In genomic region chr12:15757553-15758255, GRCh38 we compare ENCODE assay signal across 10 cellular contexts. TPM values are rescaled to one million over a fixed set of nuclear protein-coding genes. Genes with fewer than 3 reads are reported as not detected.
DNase-seq lines count a peak whose midpoint lies in the region; ATAC-seq and TF ChIP-seq lines count a peak whose summit lies in the region.
"Had no signal": no experiment of that assay in that cellular context is flagged by ENCODE, and none has a peak within 500 bp of the region (broad histone marks: within the 10 kb centered on the region; RNA-seq: fewer than 3 reads in every experiment).

No MANE protein-coding gene starts in this region.

- H3K9me3 ChIP-seq in BE2C = no peaks in the 10 kb centered on the region

- peak; percentile 77 for DNase-seq in AG20443 (ENCODE audit: low spot score)
- DNase-seq in HT1080 (ENCODE audit: low read depth) = peak; percentile 96
- peak; percentile 99 for DNase-seq in kidney tubule cell (ENCODE audit: low spot score)
- no peak for DNase-seq in GM19240 (ENCODE audit: insufficient read length, low spot score)
- DNase-seq in Ammon's horn (ENCODE audit: low spot score) = no peak
- DNase-seq in BE2C = no peak
- DNase-seq: activated CD8-positive, alpha-beta memory T cell treated with anti-CD3 and anti-CD28 coated beads, Interleukin-2, amount 50 U/mL, for 4 hours; NCI-H446 had no signal

- H3K9me3 Mint-ChIP-seq in activated T-helper 17 cell treated with anti-CD3 and anti-CD28 coated beads, Interleukin-2, amount 50 U/mL, for 72 hours = no peaks in the 10 kb centered on the region

- H3K4me1 ChIP-seq in BE2C = no peaks in the 10 kb centered on the region

- H3K4me1 Mint-ChIP-seq in activated T-helper 17 cell treated with anti-CD3 and anti-CD28 coated beads, Interleukin-2, amount 50 U/mL, for 72 hours = no peaks in the 10 kb centered on the region

- H3K27me3 Mint-ChIP-seq in activated T-helper 17 cell treated with anti-CD3 and anti-CD28 coated beads, Interleukin-2, amount 50 U/mL, for 72 hours = peaks cover 11% of the 10 kb centered on the region

- peak; percentile 79 for ATAC-seq in activated T-helper 17 cell treated with anti-CD3 and anti-CD28 coated beads, Interleukin-2, amount 50 U/mL, for 72 hours (replicated peaks)
- no peak for ATAC-seq in HG02610 (IDR thresholded peaks at IDR 0.05; ENCODE audit: unreplicated experiment)

- no peak overlapping the region for H3K4me3 ChIP-seq in BE2C (ENCODE audit: low read depth, low read length)

- no peak for TF ChIP-seq CTCF in BE2C (IDR thresholded peaks at IDR 0.05; ENCODE audit: low read depth, low read length)

- H3K36me3 ChIP-seq in BE2C = no peaks in the 10 kb centered on the region

- no peaks in the 10 kb centered on the region for H3K36me3 Mint-ChIP-seq in activated T-helper 17 cell treated with anti-CD3 and anti-CD28 coated beads, Interleukin-2, amount 50 U/mL, for 72 hours (ENCODE audit: low read depth)

- H3K27me3 ChIP-seq in BE2C = peaks cover 14% of the 10 kb centered on the region

- H3K4me3 Mint-ChIP-seq in activated T-helper 17 cell treated with anti-CD3 and anti-CD28 coated beads, Interleukin-2, amount 50 U/mL, for 72 hours = no peak overlapping the region

- H3K27ac Mint-ChIP-seq in activated T-helper 17 cell treated with anti-CD3 and anti-CD28 coated beads, Interleukin-2, amount 50 U/mL, for 72 hours = no peak overlapping the region

RNA-seq across cellular contexts. Expression of gene EPS8, which starts 31.5 kb away (rescaled TPM):
- 30.4 and 36.7 TPM in 2 replicates for total RNA-seq in HT1080 (2014; rRNA removed; shearing (Covaris generic))
- polyA plus RNA-seq in HT1080 (2015; cell fraction: cytosol; rRNA removed) = 40.3 and 53.0 TPM in 2 replicates
- polyA plus RNA-seq in HT1080 (2015; cell fraction: nucleus; rRNA removed) = 58.8 and 59.5 TPM in 2 replicates
- total RNA-seq in activated T-helper 17 cell treated with anti-CD3 and anti-CD28 coated beads, Interleukin-2, amount 50 U/mL, for 72 hours = 1 to 10 TPM; 1.4 to 1.7 TPM
- 0.54 TPM for polyA plus RNA-seq in BE2C (2012; ENCODE audit: insufficient read depth, insufficient read length, low read depth)

Comparison
In these comparisons a context has a peak if more than half of its experiments do, and no peak if none do; other contexts are left out.
1. DNase-seq: peak in AG20443 (single experiment), HT1080 (single experiment) and kidney tubule cell (single experiment); none in GM19240 (single experiment), Ammon's horn (single experiment) and BE2C (single experiment).
2. RNA of gene EPS8, which starts 31.5 kb away (total RNA-seq): 30.4 to 36.7 TPM in HT1080; 1.4 to 1.7 TPM in activated T-helper 17 cell treated with anti-CD3 and anti-CD28 coated beads, Interleukin-2, amount 50 U/mL, for 72 hours; every median in the first group is over 10 times any median in the second.